ENCODE assay signal across 8 cellular contexts in genomic region chr12:57522887-57523705, GRCh38. TPM values are rescaled to one million over a fixed set of nuclear protein-coding genes. Genes with fewer than 3 reads are reported as not detected.
A peak's percentile ranks its signal among the peaks of the same experiment; 100 is the strongest.
DNase-seq lines count a peak whose midpoint lies in the region; ATAC-seq and TF ChIP-seq lines count a peak whose summit lies in the region.

No MANE protein-coding gene starts in this region.

- H3K27ac ChIP-seq in tibial artery, result peak overlapping the region; percentile 95 to 100

- no peaks in the 10 kb centered on the region for H3K9me3 ChIP-seq in mucosa of descending colon
- no peaks in the 10 kb centered on the region for H3K9me3 ChIP-seq in tibial artery

- H3K36me3 ChIP-seq in mucosa of descending colon (ENCODE audit: low read depth), result peaks cover 5% of the 10 kb centered on the region
- peaks cover 32 to 44% (median 41%) of the 10 kb centered on the region in 3 donors for H3K36me3 ChIP-seq in tibial artery

- intact Hi-C loops in mucosa of descending colon (cut with DNase I, micrococcal nuclease) (no loop called here), tibial artery (cut with DNase I; ENCODE audit: low total_unique reads) (loop anchor here (10.0 kb wide), 1 partner anchor 92 kb away; the partner anchor contains the start of gene ARHGEF25)

- ATAC-seq in mucosa of descending colon, result peak; percentile 0

- H3K4me1 ChIP-seq in mucosa of descending colon (ENCODE audit: low read depth) (peaks cover 44% of the 10 kb centered on the region), tibial artery (peaks cover 4 to 62% (median 56%) of the 10 kb centered on the region in 4 donors)

- H3K27me3 ChIP-seq in tibial artery, result no peaks in the 10 kb centered on the region

- DNase-seq in EL (peak; percentile 53), NAMALWA (ENCODE audit: low spot score) (peak; percentile 53), epithelial cell of esophagus (ENCODE audit: low read depth) (peak; percentile 40), mucosa of descending colon (peak; percentile 60 to 84 (median 74)), tibial artery (peak; percentile 67 to 85), SHP77 treated with DMSO at 0.1 percent for 48 hours (lab: John Stamatoyannopoulos, UW) (no peak), NCI-H1092 treated with DMSO at 0.1 percent for 48 hours (lab: John Stamatoyannopoulos, UW) (no peak)
- peak; percentile 42 to 46 for DNase-seq in activated CD4-positive, alpha-beta T cell treated with anti-CD3 and anti-CD28 coated beads, Interleukin-2, amount 50 U/mL, for 4 hours

- TF ChIP-seq CTCF in epithelial cell of esophagus (IDR thresholded peaks at IDR 0.05; ENCODE audit: insufficient read depth, low read depth, low read length, missing control alignments) (no peak), mucosa of descending colon (IDR thresholded peaks at IDR 0.05) (no peak), tibial artery (IDR thresholded peaks at IDR 0.05) (no peak)

- H3K4me3 ChIP-seq in epithelial cell of esophagus (ENCODE audit: low read length) (peak overlapping the region; percentile 92), mucosa of descending colon (peak overlapping the region; percentile 65), tibial artery (peak overlapping the region; percentile 62 to 87)

RNA-seq across cellular contexts. Expression of gene MBD6, which starts 0.5 kb away (rescaled TPM):
- total RNA-seq in mucosa of descending colon, result 100 to 1,000 TPM; 116 to 137 (median 120) TPM

RNA-seq across cellular contexts. Expression of gene DDIT3, which starts 2.8 kb away (rescaled TPM):
- 10 to 100 TPM; 14.1 to 36.4 (median 19.1) TPM for total RNA-seq in mucosa of descending colon

RNA-seq across cellular contexts. Expression of gene DCTN2, which starts 23.9 kb away (rescaled TPM):
- 100 to 1,000 TPM; 138 to 140 (median 140) TPM for total RNA-seq in mucosa of descending colon

RNA-seq across cellular contexts. Expression of gene KIF5A, which starts 26.7 kb away (rescaled TPM):
- total RNA-seq in mucosa of descending colon, result 1 to 10 TPM in 2 of 3 donors, under 1 TPM in 1; 0.61 to 9.1 (median 1.2) TPM

RNA-seq across cellular contexts. Expression of gene MARS1, which starts 35.2 kb away (rescaled TPM):
- 100 to 1,000 TPM in 1 of 3 donors, 10 to 100 TPM in 2; 63.7 to 117 (median 94.7) TPM for total RNA-seq in mucosa of descending colon

Comparison
In these comparisons a context has a peak if more than half of its experiments do, and no peak if none do; other contexts are left out.
1. DNase-seq: peak in EL (single experiment), NAMALWA (single experiment), activated CD4-positive, alpha-beta T cell treated with anti-CD3 and anti-CD28 coated beads, Interleukin-2, amount 50 U/mL, for 4 hours (2 of 2), epithelial cell of esophagus (single experiment), mucosa of descending colon (3 of 3) and tibial artery (2 of 2); none in SHP77 treated with DMSO at 0.1 percent for 48 hours (single experiment) and NCI-H1092 treated with DMSO at 0.1 percent for 48 hours (single experiment).
2. Peak in every context shown above with its lines, with median percentiles within 50 percentile points of each other: H3K4me3 ChIP-seq.